ENCODE assay signal across 8 cellular contexts in genomic region chr10:101814466-101815041, GRCh38. TPM values are rescaled to one million over a fixed set of nuclear protein-coding genes. Genes with fewer than 3 reads are reported as not detected.
DNase-seq lines count a peak whose midpoint lies in the region; ATAC-seq and TF ChIP-seq lines count a peak whose summit lies in the region.

No MANE protein-coding gene starts in this region.

- DNase-seq in AG10803 (ENCODE audit: low read depth) = peak; percentile 55
- no peak for DNase-seq in activated naive CD8-positive, alpha-beta T cell treated with anti-CD3 and anti-CD28 coated beads for 36 hours
- peak; percentile 26 for DNase-seq in mesenchymal stem cell
- no peak for DNase-seq in DMS153 treated with DMSO at 0.1 percent for 48 hours (lab: John Stamatoyannopoulos, UW; ENCODE audit: unreplicated experiment)
- DNase-seq in NOMO-1 treated with DMSO at 0.1 percent for 48 hours (lab: John Stamatoyannopoulos, UW; ENCODE audit: unreplicated experiment) = no peak

- peaks cover 24% of the 10 kb centered on the region for H3K36me3 Mint-ChIP-seq in activated naive CD8-positive, alpha-beta T cell treated with anti-CD3 and anti-CD28 coated beads for 36 hours

- no peak overlapping the region for H3K18ac ChIP-seq in mesenchymal stem cell (ENCODE audit: low read depth in 1 of 2, low read length in 2 of 2)

- no peaks in the 10 kb centered on the region for H3K9me3 Mint-ChIP-seq in activated naive CD8-positive, alpha-beta T cell treated with anti-CD3 and anti-CD28 coated beads for 36 hours

- no peaks in the 10 kb centered on the region for H3K27me3 ChIP-seq in mesenchymal stem cell (ENCODE audit: control insufficient read depth in 1 of 2, insufficient read depth in 1 of 2, low read length in 2 of 2)

- no peak overlapping the region for H2AFZ ChIP-seq in mesenchymal stem cell (ENCODE audit: low read depth, low read length)

- TF ChIP-seq CTCF in AG10803 (conservative IDR thresholded peaks at IDR 0.05; ENCODE audit: low read length) = no peak

- H3K27ac ChIP-seq in mesenchymal stem cell (ENCODE audit: low read length, poor library complexity, severe bottlenecking) = no peak overlapping the region

- H3K9me3 ChIP-seq in mesenchymal stem cell (ENCODE audit: control insufficient read depth, low read length) = no peaks in the 10 kb centered on the region

- H2BK5ac ChIP-seq in mesenchymal stem cell (ENCODE audit: low read depth, low read length, poor library complexity, severe bottlenecking) = no peak overlapping the region

- peak overlapping the region; percentile 44 for H3K4me2 ChIP-seq in mesenchymal stem cell (ENCODE audit: low read length, poor library complexity, severe bottlenecking)

- H3K4me3 Mint-ChIP-seq in activated naive CD8-positive, alpha-beta T cell treated with anti-CD3 and anti-CD28 coated beads for 36 hours = peak overlapping the region; percentile 93

- H2BK120ac ChIP-seq in mesenchymal stem cell (ENCODE audit: low read depth, low read length) = no peak overlapping the region

- peaks cover 4% of the 10 kb centered on the region for H3K27me3 Mint-ChIP-seq in activated naive CD8-positive, alpha-beta T cell treated with anti-CD3 and anti-CD28 coated beads for 36 hours

- peak overlapping the region; percentile 95 for H3K27ac Mint-ChIP-seq in activated naive CD8-positive, alpha-beta T cell treated with anti-CD3 and anti-CD28 coated beads for 36 hours

- H3K79me1 ChIP-seq in mesenchymal stem cell (replicated peaks; ENCODE audit: low read length, poor library complexity, severe bottlenecking) = peaks cover 4% of the 10 kb centered on the region

- H3K9ac ChIP-seq in mesenchymal stem cell (ENCODE audit: low read length) = peak overlapping the region; percentile 100

- no peak overlapping the region for H2AK5ac ChIP-seq in mesenchymal stem cell (ENCODE audit: low read length, severe bottlenecking)

- no peak overlapping the region for H2BK15ac ChIP-seq in mesenchymal stem cell (ENCODE audit: low read depth, poor library complexity, severe bottlenecking)

- no peak overlapping the region for H3K23ac ChIP-seq in mesenchymal stem cell (ENCODE audit: low read length in 2 of 2)

- H3K4me3 ChIP-seq in AG10803 (ENCODE audit: low read length) (peak overlapping the region; percentile 100), mesenchymal stem cell (ENCODE audit: insufficient read depth in 1 of 2, low read depth in 1 of 2, low read length in 2 of 2) (peak overlapping the region in 1 of 2 experiments; percentile 96)

- no peak overlapping the region for H4K8ac ChIP-seq in mesenchymal stem cell (ENCODE audit: low read length)

- peaks cover 12% of the 10 kb centered on the region for H3K4me1 ChIP-seq in mesenchymal stem cell (ENCODE audit: control insufficient read depth, insufficient read depth, low read depth, low read length)

- no peak overlapping the region for H2BK12ac ChIP-seq in mesenchymal stem cell (ENCODE audit: low read length in 2 of 2)

- no peak overlapping the region for H3K4ac ChIP-seq in mesenchymal stem cell (ENCODE audit: low read depth in 1 of 2, low read length in 2 of 2)

- peak; percentile 31 for ATAC-seq in GM21786 (IDR thresholded peaks at IDR 0.05; ENCODE audit: unreplicated experiment)
- no peak for ATAC-seq in GM21367 (IDR thresholded peaks at IDR 0.05; ENCODE audit: unreplicated experiment)
- ATAC-seq in GM19324 (IDR thresholded peaks at IDR 0.05; ENCODE audit: low FRiP score, unreplicated experiment) = no peak

- H3K36me3 ChIP-seq in mesenchymal stem cell (ENCODE audit: control insufficient read depth in 1 of 2, insufficient read depth in 2 of 2, low read depth in 1 of 2, low read length in 2 of 2) = peaks cover 15 to 36% of the 10 kb centered on the region in 2 experiments

- H3K4me1 Mint-ChIP-seq in activated naive CD8-positive, alpha-beta T cell treated with anti-CD3 and anti-CD28 coated beads for 36 hours = peaks cover 55% of the 10 kb centered on the region

- H4K91ac ChIP-seq in mesenchymal stem cell (ENCODE audit: low read length) = no peak overlapping the region

- no peak overlapping the region for H3K14ac ChIP-seq in mesenchymal stem cell (ENCODE audit: low read length in 2 of 2)

- WGBS in mesenchymal stem cell = 77% methylated on average over 8 of the region's 8 CpGs

RNA-seq across cellular contexts. Expression of gene OGA, which starts 3.7 kb away (rescaled TPM):
- 100 to 1,000 TPM in 1 of 2 experiments, 10 to 100 TPM in 1; 92.2 to 100 TPM for total RNA-seq in activated naive CD8-positive, alpha-beta T cell treated with anti-CD3 and anti-CD28 coated beads for 36 hours
- 40.9 TPM for polyA plus RNA-seq in mesenchymal stem cell (2013, experiment 1 of 2)
- polyA plus RNA-seq in mesenchymal stem cell (2013, experiment 2 of 2) = 39.4 TPM

RNA-seq across cellular contexts. Expression of gene KCNIP2, which starts 29.0 kb away (rescaled TPM):
- 1 to 10 TPM; 1.1 to 1.7 TPM for total RNA-seq in activated naive CD8-positive, alpha-beta T cell treated with anti-CD3 and anti-CD28 coated beads for 36 hours
- 0.25 TPM for polyA plus RNA-seq in mesenchymal stem cell (2013, experiment 1 of 2)
- 0.23 TPM for polyA plus RNA-seq in mesenchymal stem cell (2013, experiment 2 of 2)

RNA-seq across cellular contexts. Expression of gene NPM3, which starts 31.3 kb away (rescaled TPM):
- total RNA-seq in activated naive CD8-positive, alpha-beta T cell treated with anti-CD3 and anti-CD28 coated beads for 36 hours = 100 to 1,000 TPM; 255 to 260 TPM
- 35.4 TPM for polyA plus RNA-seq in mesenchymal stem cell (2013, experiment 1 of 2)
- 33.5 TPM for polyA plus RNA-seq in mesenchymal stem cell (2013, experiment 2 of 2)

RNA-seq across cellular contexts. Expression of gene FGF8, which starts 38.6 kb away (rescaled TPM):
- not detected for total RNA-seq in activated naive CD8-positive, alpha-beta T cell treated with anti-CD3 and anti-CD28 coated beads for 36 hours
- polyA plus RNA-seq in mesenchymal stem cell (2013, experiment 1 of 2) = not detected
- not detected for polyA plus RNA-seq in mesenchymal stem cell (2013, experiment 2 of 2)

Comparison
In these comparisons a context has a peak if more than half of its experiments do, and no peak if none do; other contexts are left out.
1. DNase-seq: peak in AG10803 (single experiment) and mesenchymal stem cell (single experiment); none in activated naive CD8-positive, alpha-beta T cell treated with anti-CD3 and anti-CD28 coated beads for 36 hours (single experiment), DMS153 treated with DMSO at 0.1 percent for 48 hours (single experiment) and NOMO-1 treated with DMSO at 0.1 percent for 48 hours (single experiment).